Comparison of ENCODE assay signal across 1 cellular context in genomic region chr1:45303582-45304310, GRCh38.
TF ChIP-seq lines count a peak whose summit lies in the region.

No MANE protein-coding gene starts in this region.

TF ChIP-seq in HepG2, 621 proteins besides CTCF, POLR2A, EP300 and RAD21 (continued from another document):
- no peak; the same call in none of the 2 replicates for TF ChIP-seq ZNF574 (CRISPR knock-in tag; IDR thresholded peaks at IDR 0.05)
- TF ChIP-seq CREBL2 (CRISPR knock-in tag; IDR thresholded peaks at IDR 0.05; ENCODE audit: borderline replicate concordance) = no peak
- TF ChIP-seq ZFYVE20 (CRISPR knock-in tag; IDR thresholded peaks at IDR 0.05; ENCODE audit: borderline replicate concordance, low read depth) = no peak
- TF ChIP-seq DRAP1 (CRISPR knock-in tag; IDR thresholded peaks at IDR 0.05) = 0 out of 2 replicates have a peak, but pooled peaks have one; percentile 28
- no peak for TF ChIP-seq MAFF (IDR thresholded peaks at IDR 0.05; ENCODE audit: low read depth, low read length)
- no peak for TF ChIP-seq CBX2 (IDR thresholded peaks at IDR 0.05; ENCODE audit: low read depth, low read length)
- no peak for TF ChIP-seq CBX2 (CRISPR knock-in tag; IDR thresholded peaks at IDR 0.05; ENCODE audit: low read depth)
- peak; percentile 84 for TF ChIP-seq ZNF143 (CRISPR knock-in tag; IDR thresholded peaks at IDR 0.05)
- TF ChIP-seq ZNF234 (CRISPR knock-in tag; conservative IDR thresholded peaks at IDR 0.05) = no peak
- peak; percentile 91 for TF ChIP-seq ERF (CRISPR knock-in tag; IDR thresholded peaks at IDR 0.05)
- no peak for TF ChIP-seq ZNF432 (CRISPR knock-in tag; IDR thresholded peaks at IDR 0.05; ENCODE audit: borderline replicate concordance)
- no peak for TF ChIP-seq REL (CRISPR knock-in tag; conservative IDR thresholded peaks at IDR 0.05)
- no peak for TF ChIP-seq ATF5 (CRISPR knock-in tag; IDR thresholded peaks at IDR 0.05; ENCODE audit: low read depth)
- peak; percentile 76 for TF ChIP-seq BCL6 (CRISPR knock-in tag; IDR thresholded peaks at IDR 0.05)
- no peak for TF ChIP-seq ZBTB40 (IDR thresholded peaks at IDR 0.05)
- TF ChIP-seq ZBTB40 (CRISPR knock-in tag; IDR thresholded peaks at IDR 0.05) = peak; percentile 73
- TF ChIP-seq SRSF9 (IDR thresholded peaks at IDR 0.05; ENCODE audit: borderline replicate concordance, insufficient read depth, low read depth, low read length, poor library complexity, severe bottlenecking) = no peak
- TF ChIP-seq CBFB (CRISPR knock-in tag; IDR thresholded peaks at IDR 0.05) = peak; percentile 64; the same call in 1 of the 2 replicates
- TF ChIP-seq THRA (CRISPR knock-in tag; IDR thresholded peaks at IDR 0.05; ENCODE audit: borderline replicate concordance) = peak; percentile 76
- TF ChIP-seq KDM6A (CRISPR knock-in tag; IDR thresholded peaks at IDR 0.05; ENCODE audit: low read depth) = 0 out of 2 replicates have a peak, but pooled peaks have one; percentile 30
- peak; percentile 95 for TF ChIP-seq ZFX (CRISPR knock-in tag; IDR thresholded peaks at IDR 0.05; ENCODE audit: low read depth)
- TF ChIP-seq FOSL1 (CRISPR knock-in tag; IDR thresholded peaks at IDR 0.05; ENCODE audit: borderline replicate concordance) = no peak
- TF ChIP-seq ZNF792 (CRISPR knock-in tag; IDR thresholded peaks at IDR 0.05) = no peak; the same call in 1 of the 2 replicates
- TF ChIP-seq ZBTB25 (CRISPR knock-in tag; IDR thresholded peaks at IDR 0.05) = no peak; the same call in 1 of the 2 replicates
- no peak for TF ChIP-seq HMG20A (CRISPR knock-in tag; IDR thresholded peaks at IDR 0.05; ENCODE audit: borderline replicate concordance)
- 0 out of 2 replicates have a peak, but pooled peaks have one; percentile 33 for TF ChIP-seq PAXIP1 (CRISPR knock-in tag; conservative IDR thresholded peaks at IDR 0.05)
- no peak for TF ChIP-seq HOXA9 (CRISPR knock-in tag; IDR thresholded peaks at IDR 0.05; ENCODE audit: borderline replicate concordance)
- TF ChIP-seq PHF21A (CRISPR knock-in tag; IDR thresholded peaks at IDR 0.05) = 0 out of 2 replicates have a peak, but pooled peaks have one; percentile 42
- no peak for TF ChIP-seq ZNF30 (CRISPR knock-in tag; IDR thresholded peaks at IDR 0.05)
- no peak for TF ChIP-seq ZFP36 (IDR thresholded peaks at IDR 0.05; ENCODE audit: borderline replicate concordance, low read depth, low read length, partially characterized antibody)
- peak; percentile 87 for TF ChIP-seq ZNF331 (CRISPR knock-in tag; IDR thresholded peaks at IDR 0.05)
